In the genomic region with DNA sequence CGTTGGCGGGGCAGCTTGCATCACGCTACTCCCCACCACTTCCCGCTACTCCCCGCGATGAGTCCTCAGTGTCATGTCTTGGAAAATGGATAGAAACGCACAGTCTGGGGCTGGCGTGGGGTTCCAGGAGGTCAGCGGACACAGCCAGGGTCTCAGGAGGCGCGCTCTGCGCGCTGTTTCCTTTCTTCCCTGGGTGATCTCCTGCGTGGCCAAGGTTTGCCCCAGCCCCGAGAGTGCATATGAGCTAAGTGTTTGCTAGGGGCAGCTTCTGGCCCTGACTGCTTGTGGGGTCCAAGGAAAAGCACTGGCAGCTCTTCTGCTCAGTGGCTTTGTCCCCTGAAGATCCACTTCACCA, we compare ENCODE assay signal across 9 cellular contexts. TPM values are rescaled to one million over a fixed set of nuclear protein-coding genes. Genes with fewer than 3 reads are reported as not detected.
DNase-seq lines count a peak whose midpoint lies in the region; ATAC-seq, FAIRE-seq and TF ChIP-seq lines count a peak whose summit lies in the region.
"Had no signal": no experiment of that assay in that cellular context is flagged by ENCODE, and none has a peak within 500 bp of the region (broad histone marks: within the 10 kb centered on the region; RNA-seq: fewer than 3 reads in every experiment).

No MANE protein-coding gene starts in this region.

- ATAC-seq in Right ventricle myocardium inferior = no peak
- ATAC-seq in Right ventricle myocardium superior (ENCODE audit: poor library complexity) = no peak
- no peak for ATAC-seq in HG02938 (IDR thresholded peaks at IDR 0.05; ENCODE audit: unreplicated experiment)
- no peak for ATAC-seq in HG02678 (IDR thresholded peaks at IDR 0.05; ENCODE audit: unreplicated experiment)

- peaks cover 31% of the 10 kb centered on the region for H3K4me1 Mint-ChIP-seq in brain

- H3K27me3 Mint-ChIP-seq in brain = peaks cover 7% of the 10 kb centered on the region

- FAIRE-seq in small intestine (lab: Jason Lieb, UNC) = no peak
- FAIRE-seq: D721Med had no signal

- TF ChIP-seq CTCF in brain (conservative IDR thresholded peaks at IDR 0.05) (no peak), vagina (IDR thresholded peaks at IDR 0.05) (no peak)

- H3K27me3 ChIP-seq in vagina (no peaks in the 10 kb centered on the region), small intestine (ENCODE audit: control insufficient read depth in 2 of 2, insufficient read depth in 2 of 2, low read length in 2 of 2) (no peaks in the 10 kb centered on the region)

- no peak overlapping the region for H3K27ac ChIP-seq in vagina
- H3K27ac ChIP-seq in small intestine (ENCODE audit: low read depth in 1 of 2, low read length in 1 of 2) = no peak overlapping the region

- H3K36me3 ChIP-seq in vagina (no peaks in the 10 kb centered on the region), small intestine (ENCODE audit: control insufficient read depth in 2 of 2, insufficient read depth in 2 of 2, low read length in 2 of 2) (no peaks in the 10 kb centered on the region)

- DNase-seq in Right ventricle myocardium inferior (ENCODE audit: missing footprints) (peak; percentile 51), Right ventricle myocardium superior (no peak), mucosa of gallbladder (ENCODE audit: low spot score) (peak; percentile 9), vagina (ENCODE audit: extremely low spot score in 2 of 2) (peak in 1 of 2 donors; percentile 92), small intestine (no peak)

- WGBS in small intestine, 3 donors = 65 to 66% (median 65%) methylated on average over 15 of the region's 15 CpGs

- intact Hi-C loops in Right ventricle myocardium inferior (cut with DNase I) = loop anchor here (5.0 kb wide), 1 partner anchor 211 kb away; no protein-coding TSS in a partner anchor
- intact Hi-C loops in Right ventricle myocardium superior (cut with DNase I) = loop anchor here (5.0 to 10.0 kb wide), 2 partner anchors 143 to 211 kb away; no protein-coding TSS in a partner anchor
- intact Hi-C loops in vagina (cut with DNase I) = loop anchor here (10.0 kb wide), 1 partner anchor 413 kb away; no protein-coding TSS in a partner anchor

- peak overlapping the region; percentile 55 to 91 for H3K4me3 ChIP-seq in vagina
- H3K4me3 ChIP-seq in small intestine (ENCODE audit: low read depth in 1 of 2, low read length in 2 of 2) = no peak overlapping the region

- H3K4me1 ChIP-seq in vagina (peaks cover 63% of the 10 kb centered on the region), small intestine (ENCODE audit: control insufficient read depth in 2 of 2, insufficient read depth in 1 of 2, low read depth in 1 of 2, low read length in 1 of 2) (peaks cover 2 to 3% of the 10 kb centered on the region in 2 donors)

- H3K36me3 Mint-ChIP-seq in brain = peaks cover 4% of the 10 kb centered on the region

- peak overlapping the region; percentile 80 to 89 (median 81) for H3K4me3 Mint-ChIP-seq in brain

- peaks cover 0 to 4% (median 0%) of the 10 kb centered on the region in 5 experiments for H3K9me3 Mint-ChIP-seq in brain

- H3K27ac Mint-ChIP-seq in brain = peak overlapping the region; percentile 74 to 93 (median 86)

- no peaks in the 10 kb centered on the region for H3K9me3 ChIP-seq in vagina
- no peaks in the 10 kb centered on the region for H3K9me3 ChIP-seq in small intestine (ENCODE audit: control insufficient read depth, low read depth)

- no peak for TF ChIP-seq POLR2A in vagina (IDR thresholded peaks at IDR 0.05)

RNA-seq across cellular contexts. Expression of gene HS6ST1, which starts 2.7 kb away (rescaled TPM):
- total RNA-seq in Right ventricle myocardium inferior = 34.9 TPM
- 35.1 TPM for total RNA-seq in Right ventricle myocardium superior
- polyA plus RNA-seq in brain (ENCODE audit: insufficient read depth, low read depth, low replicate concordance) = 64.3 TPM
- total RNA-seq in mucosa of gallbladder = 90.1 TPM
- 68.5 TPM for total RNA-seq in vagina
- polyA plus RNA-seq in small intestine = 10 to 100 TPM in 1 of 3 donors, 1 to 10 TPM in 2; 4.0 to 20.7 (median 6.5) TPM

Comparison
In these comparisons a context has a peak if more than half of its experiments do, and no peak if none do; other contexts are left out.
1. DNase-seq: peak in Right ventricle myocardium inferior (single experiment) and mucosa of gallbladder (single experiment); none in Right ventricle myocardium superior (single experiment) and small intestine (single experiment).
2. H3K4me3 ChIP-seq: peak in vagina (2 of 2); none in small intestine (0 of 2).